8 cellular contexts compared by ENCODE assay signal in the genomic region with DNA sequence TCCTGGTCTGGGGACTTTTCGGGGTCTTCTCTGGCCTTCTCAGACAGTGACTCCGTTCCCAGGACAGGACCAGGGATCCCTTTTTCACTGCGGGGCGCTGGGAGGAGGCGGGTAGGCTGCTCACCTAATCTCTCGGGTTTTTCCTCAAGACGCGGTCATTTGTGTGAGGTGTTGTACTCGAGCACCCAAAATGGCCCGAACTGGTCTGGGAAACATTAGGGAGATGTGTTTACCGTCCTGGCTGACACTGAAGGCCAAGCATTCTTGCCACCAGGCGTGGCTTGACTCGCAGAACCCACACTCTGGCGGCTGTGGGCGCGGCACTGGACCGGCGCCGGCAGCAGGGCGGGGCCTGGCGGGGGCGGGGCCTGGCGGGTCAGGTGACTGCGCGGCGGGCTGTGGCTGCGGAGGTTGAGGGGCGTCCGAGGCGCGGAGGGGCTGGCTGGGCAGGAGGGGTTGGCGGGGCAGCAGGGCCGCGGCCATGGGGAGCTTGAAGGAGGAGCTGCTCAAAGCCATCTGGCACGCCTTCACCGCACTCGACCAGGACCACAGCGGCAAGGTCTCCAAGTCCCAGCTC. TPM values are rescaled to one million over a fixed set of nuclear protein-coding genes. Genes with fewer than 3 reads are reported as not detected.
DNase-seq lines count a peak whose midpoint lies in the region; ATAC-seq and TF ChIP-seq lines count a peak whose summit lies in the region.

A gene (plus strand): TSS at position 379 of the 577 bp plus-strand sequence. CDS start 103 bp downstream, at position 482.

- BruUV-seq in A673 (replicated peaks; lab: Mats Ljungman, UMichigan), result no TSS peak

- TF ChIP-seq CTCF in A673 (conservative IDR thresholded peaks at IDR 0.05; ENCODE audit: low read depth, low read length) (no peak), dorsolateral prefrontal cortex (IDR thresholded peaks at IDR 0.05 in 54 of 56, conservative IDR thresholded peaks at IDR 0.05 in 2 of 56; ENCODE audit: low read depth in 1 of 56, partially characterized antibody in 56 of 56) (peak in 47 of 56 donors; percentile 17 to 61 (median 37)), lower leg skin (IDR thresholded peaks at IDR 0.05) (no peak)

- intact Hi-C loops in A673 (cut with micrococcal nuclease; ENCODE audit: unreplicated experiment) (no loop called here), dorsolateral prefrontal cortex (cut with DNase I) (loop anchor here (2.0 to 10.0 kb wide), 3 partner anchors 45 to 84 kb away; no protein-coding TSS in a partner anchor), lower leg skin (cut with DNase I; ENCODE audit: low total_unique reads) (no loop called here)

- no peaks in the 10 kb centered on the region for H3K36me3 ChIP-seq in A673 (ENCODE audit: insufficient read depth, low read length, poor library complexity, severe bottlenecking)

- peak within 1 kb of the TSS; percentile 91 for H3K4me3 ChIP-seq in A673 (ENCODE audit: low read depth, low read length, poor library complexity, severe bottlenecking)
- peak within 1 kb of the TSS; percentile 56 to 95 (median 88) for H3K4me3 ChIP-seq in dorsolateral prefrontal cortex
- H3K4me3 ChIP-seq in lower leg skin (ENCODE audit: low read depth, poor library complexity, severe bottlenecking), result peak within 1 kb of the TSS; percentile 66

- CTCF ChIA-PET in A673 (lab: Charles Lee), result interaction anchor here (0.6 kb wide), 1 partner anchor 84 kb away, joined by 3 read pairs; no protein-coding TSS in a partner anchor

- H3K27me3 ChIP-seq in A673 (replicated peaks; ENCODE audit: insufficient read depth, low read depth, low read length, poor library complexity), result no peaks in the 10 kb centered on the region
- peaks cover 0 to 6% (median 0%) of the 10 kb centered on the region in 45 donors for H3K27me3 ChIP-seq in dorsolateral prefrontal cortex

- H3K9me3 ChIP-seq in A673 (ENCODE audit: low read depth, low read length, poor library complexity, severe bottlenecking), result peaks cover 12% of the 10 kb centered on the region

- WGBS in lower leg skin, 2 donors, result 1 to 3% methylated on average over 12 to 27 of the region's 38 CpGs

- H3K4me1 ChIP-seq in A673 (ENCODE audit: insufficient read depth, low read length, poor library complexity, severe bottlenecking), result no peaks in the 10 kb centered on the region

- TF ChIP-seq POLR2A in lower leg skin (IDR thresholded peaks at IDR 0.05), result no peak

- POLR2A ChIA-PET in A673 (lab: Charles Lee; ENCODE audit: low non-redundant PET), result interaction anchor here (0.6 kb wide), 1 partner anchor 72 kb away, joined by 8 read pairs; no protein-coding TSS in a partner anchor

- H3K27ac ChIP-seq in A673 (ENCODE audit: low read depth, low read length, poor library complexity, severe bottlenecking) (peak within 1 kb of the TSS; percentile 38), dorsolateral prefrontal cortex (peak within 1 kb of the TSS; percentile 44 to 95 (median 88))

- ATAC-seq in GM18520 (IDR thresholded peaks at IDR 0.05; ENCODE audit: unreplicated experiment) (peak; percentile 64), HG03045 (IDR thresholded peaks at IDR 0.05; ENCODE audit: unreplicated experiment) (peak; percentile 87)

- DNase-seq in A673 (ENCODE audit: low spot score) (peak; percentile 75), NCI-H345 (lab: John Stamatoyannopoulos, UW) (peak; percentile 73), dorsolateral prefrontal cortex (peak; percentile 56 to 91 (median 74)), lower leg skin (ENCODE audit: low spot score in 2 of 2) (peak; percentile 86 to 98)
- DNase-seq in activated CD4-positive, alpha-beta T cell treated with anti-CD3 and anti-CD28 coated beads, Interleukin-2, amount 50 U/mL, for 1 hour, result peak; percentile 64
- DNase-seq in stimulated activated CD4-positive, alpha-beta T cell treated with anti-CD3 and anti-CD28 coated beads, Interleukin-4, amount 100 ng/mL, for 4 hours, result peak; percentile 63 to 79

RNA-seq across cellular contexts. Expression of the gene that starts here (rescaled TPM):
- total RNA-seq in A673 (2021), result 18.9 and 21.1 TPM in 2 replicates
- total RNA-seq in dorsolateral prefrontal cortex, result 10 to 100 TPM; 17.4 to 65.0 (median 26.7) TPM
- total RNA-seq in lower leg skin, result 10 to 100 TPM; 40.8 to 83.1 (median 56.3) TPM

Comparison
In these comparisons a context has a peak if more than half of its experiments do, and no peak if none do; other contexts are left out.
1. Peak in every context shown above with its lines: DNase-seq, ATAC-seq, H3K4me3 ChIP-seq and H3K27ac ChIP-seq.
2. CTCF ChIP-seq: peak in dorsolateral prefrontal cortex (47 of 56); none in A673 (single experiment) and lower leg skin (0 of 3).
3. intact Hi-C loops: an anchor here in dorsolateral prefrontal cortex (2.0 to 10.0 kb wide); none called in A673 and lower leg skin.